1 cellular context compared by ENCODE assay signal in the genomic region with DNA sequence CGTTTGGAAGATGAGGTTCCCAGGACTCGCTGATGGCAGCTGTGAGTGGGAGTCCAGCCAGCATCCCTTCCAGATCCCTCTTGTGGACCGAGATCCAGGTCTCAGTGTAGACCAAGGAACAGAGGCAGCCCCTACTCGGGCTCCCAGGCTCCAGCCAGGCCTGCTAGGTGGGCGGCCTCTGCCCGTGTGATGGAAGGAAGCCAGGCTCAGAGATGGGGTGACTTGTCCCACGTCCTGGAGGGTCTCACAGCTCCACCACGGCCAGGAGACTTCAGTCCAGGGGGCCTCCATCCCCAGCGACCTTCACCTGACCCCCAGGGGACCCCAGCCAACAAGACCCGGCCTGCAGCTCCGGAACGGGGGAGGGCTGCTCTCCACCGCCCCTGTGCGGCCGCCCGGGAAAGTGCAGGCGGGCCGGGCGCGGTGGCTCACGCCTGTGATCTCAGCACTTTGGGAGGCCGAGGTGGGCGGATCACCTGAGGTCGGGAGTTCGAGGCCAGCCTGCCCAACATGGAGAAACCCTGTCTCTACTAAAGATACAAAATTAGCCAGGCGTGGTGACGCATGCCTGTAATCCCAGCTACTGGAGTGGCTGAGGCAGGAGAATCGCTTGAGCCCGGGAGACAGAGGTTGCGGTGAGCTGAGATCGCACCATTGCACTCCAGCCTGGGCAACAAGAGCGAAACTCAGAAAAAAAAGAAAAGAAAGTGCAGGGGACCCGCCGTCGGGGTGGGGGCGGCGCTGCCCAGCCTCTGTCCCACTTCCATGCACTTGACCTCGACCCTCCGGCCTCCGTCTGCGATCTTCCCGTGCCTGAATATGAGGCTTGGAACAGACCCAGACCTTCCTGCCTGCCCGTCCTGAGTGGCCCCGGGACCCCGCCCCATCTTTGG.
TF ChIP-seq lines count a peak whose summit lies in the region.

No MANE protein-coding gene starts in this region.

TF ChIP-seq in SK-N-SH, 30 proteins besides CTCF, POLR2A, EP300 and RAD21 (continued from another document):
- TF ChIP-seq, protein P1, sequence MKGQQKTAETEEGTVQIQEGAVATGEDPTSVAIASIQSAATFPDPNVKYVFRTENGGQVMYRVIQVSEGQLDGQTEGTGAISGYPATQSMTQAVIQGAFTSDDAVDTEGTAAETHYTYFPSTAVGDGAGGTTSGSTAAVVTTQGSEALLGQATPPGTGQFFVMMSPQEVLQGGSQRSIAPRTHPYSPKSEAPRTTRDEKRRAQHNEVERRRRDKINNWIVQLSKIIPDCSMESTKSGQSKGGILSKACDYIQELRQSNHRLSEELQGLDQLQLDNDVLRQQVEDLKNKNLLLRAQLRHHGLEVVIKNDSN (IDR thresholded peaks at IDR 0.05; ENCODE audit: borderline replicate concordance, low read depth) = no peak
- TF ChIP-seq, protein P2, sequence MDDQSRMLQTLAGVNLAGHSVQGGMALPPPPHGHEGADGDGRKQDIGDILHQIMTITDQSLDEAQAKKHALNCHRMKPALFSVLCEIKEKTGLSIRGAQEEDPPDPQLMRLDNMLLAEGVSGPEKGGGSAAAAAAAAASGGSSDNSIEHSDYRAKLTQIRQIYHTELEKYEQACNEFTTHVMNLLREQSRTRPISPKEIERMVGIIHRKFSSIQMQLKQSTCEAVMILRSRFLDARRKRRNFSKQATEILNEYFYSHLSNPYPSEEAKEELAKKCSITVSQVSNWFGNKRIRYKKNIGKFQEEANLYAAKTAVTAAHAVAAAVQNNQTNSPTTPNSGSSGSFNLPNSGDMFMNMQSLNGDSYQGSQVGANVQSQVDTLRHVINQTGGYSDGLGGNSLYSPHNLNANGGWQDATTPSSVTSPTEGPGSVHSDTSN (IDR thresholded peaks at IDR 0.05) = no peak
- TF ChIP-seq SIN3A (IDR thresholded peaks at IDR 0.05; ENCODE audit: borderline replicate concordance, low read depth, low read length) = no peak
- TF ChIP-seq, protein P3, sequence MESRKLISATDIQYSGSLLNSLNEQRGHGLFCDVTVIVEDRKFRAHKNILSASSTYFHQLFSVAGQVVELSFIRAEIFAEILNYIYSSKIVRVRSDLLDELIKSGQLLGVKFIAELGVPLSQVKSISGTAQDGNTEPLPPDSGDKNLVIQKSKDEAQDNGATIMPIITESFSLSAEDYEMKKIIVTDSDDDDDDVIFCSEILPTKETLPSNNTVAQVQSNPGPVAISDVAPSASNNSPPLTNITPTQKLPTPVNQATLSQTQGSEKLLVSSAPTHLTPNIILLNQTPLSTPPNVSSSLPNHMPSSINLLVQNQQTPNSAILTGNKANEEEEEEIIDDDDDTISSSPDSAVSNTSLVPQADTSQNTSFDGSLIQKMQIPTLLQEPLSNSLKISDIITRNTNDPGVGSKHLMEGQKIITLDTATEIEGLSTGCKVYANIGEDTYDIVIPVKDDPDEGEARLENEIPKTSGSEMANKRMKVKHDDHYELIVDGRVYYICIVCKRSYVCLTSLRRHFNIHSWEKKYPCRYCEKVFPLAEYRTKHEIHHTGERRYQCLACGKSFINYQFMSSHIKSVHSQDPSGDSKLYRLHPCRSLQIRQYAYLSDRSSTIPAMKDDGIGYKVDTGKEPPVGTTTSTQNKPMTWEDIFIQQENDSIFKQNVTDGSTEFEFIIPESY (IDR thresholded peaks at IDR 0.05; ENCODE audit: borderline replicate concordance, low read depth) = no peak
- no peak for TF ChIP-seq FOXM1 (IDR thresholded peaks at IDR 0.05; ENCODE audit: low read depth)
- TF ChIP-seq RXRA (IDR thresholded peaks at IDR 0.05; ENCODE audit: borderline replicate concordance, low read depth) = no peak
- TF ChIP-seq CHD2 (IDR thresholded peaks at IDR 0.05; ENCODE audit: low read length, partially characterized antibody) = no peak
- no peak for TF ChIP-seq MEF2A (IDR thresholded peaks at IDR 0.05; ENCODE audit: borderline replicate concordance, low read depth)
